ENCODE assay signal across 10 cellular contexts in the genomic region with DNA sequence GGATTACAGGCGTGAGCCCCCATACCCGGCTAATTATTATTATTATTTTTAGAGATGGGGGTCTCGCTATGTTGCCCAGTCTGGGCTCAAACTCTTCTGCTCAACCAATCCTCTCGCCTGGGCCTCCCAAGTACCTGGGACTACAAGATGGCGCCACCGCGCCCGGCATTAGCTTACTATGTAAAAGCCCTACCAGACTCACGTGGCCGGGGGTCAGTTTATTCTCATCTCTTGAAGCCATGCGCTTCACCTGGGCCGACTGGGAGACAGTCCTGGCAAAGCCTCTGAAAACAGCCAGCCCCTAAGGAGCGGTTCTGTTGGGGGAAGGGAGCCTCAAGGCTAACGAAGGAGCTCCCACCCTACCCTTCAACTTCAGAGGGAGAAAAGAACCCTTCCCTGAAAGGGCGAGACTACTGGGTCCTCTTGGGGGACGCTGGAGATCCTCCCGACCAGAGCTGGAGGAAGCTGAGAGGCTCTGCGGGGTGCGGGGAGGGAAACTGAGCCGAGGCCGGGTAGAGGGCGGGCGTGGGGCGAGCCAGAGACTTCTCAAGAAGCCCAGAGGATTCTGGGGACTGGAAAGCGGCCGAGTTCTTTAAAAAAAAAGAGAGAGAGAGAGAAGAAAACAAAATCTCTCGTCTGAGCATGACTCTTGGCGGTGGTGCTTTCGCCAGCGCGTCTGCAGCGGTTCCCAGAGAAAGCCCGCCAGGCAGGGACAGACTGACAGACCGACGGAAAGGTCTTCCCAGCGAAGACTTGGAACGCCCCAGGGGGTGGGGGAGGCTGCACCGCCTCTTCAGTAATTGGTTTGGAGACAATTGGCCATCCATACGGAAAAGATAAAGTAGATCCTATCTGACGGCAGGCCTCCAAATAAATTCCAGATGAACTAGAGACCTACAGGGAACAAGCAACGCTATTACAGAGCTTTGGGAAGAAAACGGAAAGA. TPM values are rescaled to one million over a fixed set of nuclear protein-coding genes. Genes with fewer than 3 reads are reported as not detected.
DNase-seq lines count a peak whose midpoint lies in the region; ATAC-seq and TF ChIP-seq lines count a peak whose summit lies in the region.
"Had no signal": no experiment of that assay in that cellular context is flagged by ENCODE, and none has a peak within 500 bp of the region (broad histone marks: within the 10 kb centered on the region; RNA-seq: fewer than 3 reads in every experiment).

No MANE protein-coding gene starts in this region.

- no peaks in the 10 kb centered on the region for H3K79me2 ChIP-seq in osteoblast (ENCODE audit: insufficient read depth, low read length)

- H3K4me1 ChIP-seq in gastroesophageal sphincter = peaks cover 0 to 18% (median 0%) of the 10 kb centered on the region in 3 donors
- peaks cover 9% of the 10 kb centered on the region for H3K4me1 ChIP-seq in osteoblast (ENCODE audit: insufficient read depth, low read length)

- TF ChIP-seq CTCF in VCaP (conservative IDR thresholded peaks at IDR 0.05) = no peak
- TF ChIP-seq CTCF in gastroesophageal sphincter (IDR thresholded peaks at IDR 0.05) = no peak
- TF ChIP-seq CTCF in osteoblast (IDR thresholded peaks at IDR 0.05; ENCODE audit: extremely low read depth, low read depth, low read length) = no peak
- TF ChIP-seq CTCF in Calu3 (IDR thresholded peaks at IDR 0.05; ENCODE audit: unreplicated experiment) = no peak

- peaks cover 16% of the 10 kb centered on the region for H3K27me3 Mint-ChIP-seq in Calu3 (ENCODE audit: unreplicated experiment)

- H3K27me3 ChIP-seq in gastroesophageal sphincter (no peaks in the 10 kb centered on the region), osteoblast (ENCODE audit: insufficient read depth, low read length) (no peaks in the 10 kb centered on the region)

- intact Hi-C loops in Calu3 (cut with micrococcal nuclease; ENCODE audit: unreplicated experiment) = no loop called here

- peak overlapping the region; percentile 91 for H3K4me2 ChIP-seq in osteoblast (ENCODE audit: insufficient read depth, low read length)
- H3K4me2 ChIP-seq: KMS-11 had no signal

- CTCF ChIA-PET in Calu3 (lab: Charles Lee) = no interaction called here

- H3K36me3 Mint-ChIP-seq in Calu3 (ENCODE audit: insufficient read depth, unreplicated experiment) = no peaks in the 10 kb centered on the region
- H3K36me3 Mint-ChIP-seq: activated naive CD8-positive, alpha-beta T cell had no signal

- no peak overlapping the region for H3K27ac Mint-ChIP-seq in Calu3 (ENCODE audit: unreplicated experiment)
- H3K27ac Mint-ChIP-seq: activated naive CD8-positive, alpha-beta T cell had no signal

- TF ChIP-seq POLR2A in gastroesophageal sphincter (IDR thresholded peaks at IDR 0.05) = no peak

- no TSS peak for BruUV-seq in Calu3 (replicated peaks; lab: Mats Ljungman, UMichigan)

- TF ChIP-seq EP300 in gastroesophageal sphincter (IDR thresholded peaks at IDR 0.05) = no peak

- peaks cover 3% of the 10 kb centered on the region for H3K9me3 Mint-ChIP-seq in Calu3 (ENCODE audit: low read depth, unreplicated experiment)

- no peak overlapping the region for H3K4me3 Mint-ChIP-seq in Calu3 (ENCODE audit: low read depth, unreplicated experiment)
- H3K4me3 Mint-ChIP-seq: activated naive CD8-positive, alpha-beta T cell had no signal

- H4K20me1 ChIP-seq in osteoblast (ENCODE audit: insufficient read depth, low read length) = no peaks in the 10 kb centered on the region

- H3K36me3 ChIP-seq in gastroesophageal sphincter (no peaks in the 10 kb centered on the region), osteoblast (ENCODE audit: insufficient read depth, low read length) (no peaks in the 10 kb centered on the region)

- peak overlapping the region; percentile 99 for H2AFZ ChIP-seq in osteoblast (ENCODE audit: low read length)

- ATAC-seq in gastroesophageal sphincter = peak; percentile 76
- ATAC-seq in GM21515 (IDR thresholded peaks at IDR 0.05; ENCODE audit: unreplicated experiment) = no peak
- ATAC-seq in GM21360 (IDR thresholded peaks at IDR 0.05; ENCODE audit: unreplicated experiment) = no peak

- H3K9me3 ChIP-seq in gastroesophageal sphincter = no peaks in the 10 kb centered on the region
- no peaks in the 10 kb centered on the region for H3K9me3 ChIP-seq in osteoblast (ENCODE audit: low read depth, low read length)

- peaks cover 9% of the 10 kb centered on the region for H3K4me1 Mint-ChIP-seq in Calu3 (ENCODE audit: low read depth, unreplicated experiment)

- H3K27ac ChIP-seq in VCaP (peak overlapping the region; percentile 44; the same call in 1 of the 2 replicates), gastroesophageal sphincter (peak overlapping the region; percentile 51 to 84 (median 81)), osteoblast (ENCODE audit: low read depth, low read length) (peak overlapping the region; percentile 68)
- H3K27ac ChIP-seq: KMS-11 had no signal

- 0 to 17% methylated on average over 10 to 21 of the region's 42 CpGs for WGBS in gastroesophageal sphincter (ENCODE audit: low coverage in 1 of 2), 2 donors

- H3K4me3 ChIP-seq in gastroesophageal sphincter (peak overlapping the region; percentile 4 to 44), osteoblast (ENCODE audit: insufficient read depth, low read length) (peak overlapping the region; percentile 66)

- DNase-seq in Ammon's horn (ENCODE audit: low spot score) = peak; percentile 51
- DNase-seq in osteoblast (ENCODE audit: insufficient read length, low spot score, missing footprints) = peak; percentile 93
- no peak for DNase-seq in NCI-H774 (lab: John Stamatoyannopoulos, UW)
- DNase-seq in Calu3 = no peak

RNA-seq across cellular contexts. Expression of gene TUBG2, which starts 5.6 kb away (rescaled TPM):
- total RNA-seq in gastroesophageal sphincter = 10 to 100 TPM; 19.7 to 57.3 (median 33.7) TPM
- total RNA-seq in osteoblast = 13.8 TPM in 2 replicates
- 23.6 and 26.1 TPM in 2 replicates for total RNA-seq in Calu3 (2022)

RNA-seq across cellular contexts. Expression of gene PLEKHH3, which starts 23.3 kb away (rescaled TPM):
- total RNA-seq in gastroesophageal sphincter (10 to 100 TPM; 13.7 to 40.8 (median 23.4) TPM), osteoblast (14.7 and 19.9 TPM in 2 replicates), Calu3 (2022) (35.2 and 45.0 TPM in 2 replicates)

RNA-seq across cellular contexts. Expression of gene CCR10, which starts 28.2 kb away (rescaled TPM):
- total RNA-seq in gastroesophageal sphincter (1 to 10 TPM; 1.0 to 4.6 (median 1.5) TPM), osteoblast (0.59 and 2.2 TPM in 2 replicates), Calu3 (2022) (0.33 and 0.42 TPM in 2 replicates)

RNA-seq across cellular contexts. Expression of gene CNTNAP1, which starts 28.9 kb away (rescaled TPM):
- total RNA-seq in gastroesophageal sphincter (10 to 100 TPM in 1 of 4 donors, 1 to 10 TPM in 3; 1.7 to 14.5 (median 9.1) TPM), osteoblast (18.6 and 19.2 TPM in 2 replicates), Calu3 (2022) (1.2 and 1.3 TPM in 2 replicates)

RNA-seq across cellular contexts. Expression of gene TUBG1, which starts 44.0 kb away (rescaled TPM):
- total RNA-seq in gastroesophageal sphincter (10 to 100 TPM; 21.8 to 56.6 (median 40.6) TPM), osteoblast (19.2 and 20.3 TPM in 2 replicates), Calu3 (2022) (130 and 133 TPM in 2 replicates)

Comparison
In these comparisons a context has a peak if more than half of its experiments do, and no peak if none do; other contexts are left out.
1. DNase-seq: peak in Ammon's horn (single experiment) and osteoblast (single experiment); none in NCI-H774 (single experiment) and Calu3 (single experiment).
2. Peak in every context shown above with its lines, with median percentiles within 50 percentile points of each other: H3K27ac ChIP-seq.